ENCODE assay signal across 26 cellular contexts in the genomic region with DNA sequence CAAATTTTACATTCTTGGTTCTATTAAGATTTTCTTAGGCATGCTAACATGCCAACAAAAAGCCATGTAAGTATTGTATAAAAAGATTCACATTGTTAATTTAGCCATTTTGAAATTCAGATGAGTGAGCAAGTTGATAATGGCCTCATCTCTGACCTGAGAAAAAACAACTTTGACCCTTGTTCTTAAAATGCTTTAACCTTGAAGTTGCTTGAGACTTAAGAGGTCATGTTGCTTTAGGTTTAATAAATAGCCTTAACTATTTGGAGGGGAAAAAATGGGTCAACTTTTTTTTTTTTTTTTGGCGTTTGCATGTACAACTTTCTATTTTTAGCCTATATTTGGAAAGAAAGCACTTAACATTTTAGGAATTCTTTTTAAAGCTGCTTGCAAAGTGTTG. TPM values are rescaled to one million over a fixed set of nuclear protein-coding genes. Genes with fewer than 3 reads are reported as not detected.
A peak's percentile ranks its signal among the peaks of the same experiment; 100 is the strongest.
DNase-seq lines count a peak whose midpoint lies in the region; ATAC-seq and TF ChIP-seq lines count a peak whose summit lies in the region.
"Had no signal": no experiment of that assay in that cellular context is flagged by ENCODE, and none has a peak within 500 bp of the region (broad histone marks: within the 10 kb centered on the region; RNA-seq: fewer than 3 reads in every experiment).

No MANE protein-coding gene starts in this region.

- no peak for TF ChIP-seq EP300 in upper lobe of left lung (IDR thresholded peaks at IDR 0.05)

- H3K4me1 Mint-ChIP-seq in activated CD4-positive, alpha-beta T cell treated with anti-CD3 and anti-CD28 coated beads, Interleukin-2, amount 10 ng/mL, durations not matched to agents 24 days and 14 days, result peaks cover 37% of the 10 kb centered on the region
- H3K4me1 Mint-ChIP-seq in CD4-positive, alpha-beta T cell (ENCODE audit: low read depth), result peaks cover 58% of the 10 kb centered on the region
- H3K4me1 Mint-ChIP-seq in chondrocyte (ENCODE audit: low read depth) (peaks cover 74% of the 10 kb centered on the region), glutamatergic neuron (ENCODE audit: low read depth, unreplicated experiment) (peaks cover 17% of the 10 kb centered on the region)

- peaks cover 95% of the 10 kb centered on the region for H4K20me1 ChIP-seq in OCI-LY7 (ENCODE audit: insufficient read depth, low read length)

- no peak for TF ChIP-seq POLR2A in upper lobe of left lung (IDR thresholded peaks at IDR 0.05)

- no peak for DNase-seq in activated CD4-positive, alpha-beta T cell treated with anti-CD3 and anti-CD28 coated beads, Interleukin-2, amount 10 ng/mL, durations not matched to agents 24 days and 14 days
- DNase-seq in activated CD4-positive, alpha-beta T cell treated with anti-CD3 and anti-CD28 coated beads for 48 hours, result no peak
- DNase-seq in CD4-positive, alpha-beta T cell, result no peak
- peak; percentile 34 for DNase-seq in OCI-LY7 (ENCODE audit: low spot score)
- no peak for DNase-seq in chondrocyte (ENCODE audit: low spot score)
- DNase-seq in upper lobe of left lung, result no peak
- no peak for DNase-seq in NCI-H2029 treated with DMSO at 0.1 percent for 48 hours (lab: John Stamatoyannopoulos, UW)
- no peak for DNase-seq in glutamatergic neuron
- DNase-seq: 8988T; adrenal gland; AML-193; CD8-positive, alpha-beta T cell; colonic mucosa; DMS153; effector memory CD8-positive, alpha-beta T cell; foreskin keratinocyte; GDM1; mesenchymal stem cell; NCI-H1092; NCI-H187; NCI-H748 treated with DMSO at 0.1 percent for 48 hours; occipital lobe; SK-N-SH had no signal

- intact Hi-C loops in activated CD4-positive, alpha-beta T cell treated with anti-CD3 and anti-CD28 coated beads, Interleukin-2, amount 10 ng/mL, durations not matched to agents 24 days and 14 days (cut with micrococcal nuclease), result no loop called here
- intact Hi-C loops in CD4-positive, alpha-beta T cell (cut with DNase I, micrococcal nuclease), result no loop called here
- intact Hi-C loops in OCI-LY7 (cut with micrococcal nuclease; ENCODE audit: unreplicated experiment), result no loop called here

- 6 to 23% methylated on average over 1 of the region's 1 CpG for WGBS in upper lobe of left lung, 2 donors

- no peaks in the 10 kb centered on the region for H3K27me3 Mint-ChIP-seq in activated CD4-positive, alpha-beta T cell treated with anti-CD3 and anti-CD28 coated beads, Interleukin-2, amount 10 ng/mL, durations not matched to agents 24 days and 14 days
- H3K27me3 Mint-ChIP-seq in CD4-positive, alpha-beta T cell, result no peaks in the 10 kb centered on the region
- H3K27me3 Mint-ChIP-seq in chondrocyte (ENCODE audit: low read depth) (no peaks in the 10 kb centered on the region), glutamatergic neuron (ENCODE audit: unreplicated experiment) (peaks cover 5% of the 10 kb centered on the region)
- H3K27me3 Mint-ChIP-seq: effector memory CD8-positive, alpha-beta T cell had no signal

- no peak for ATAC-seq in CD4-positive, alpha-beta T cell (ENCODE audit: poor library complexity)
- no peak for ATAC-seq in upper lobe of left lung (ENCODE audit: low FRiP score in 2 of 2)
- ATAC-seq: CD8-positive, alpha-beta T cell; effector memory CD8-positive, alpha-beta T cell; esophagus mucosa; foreskin keratinocyte had no signal

- H3K36me3 ChIP-seq in OCI-LY7 (ENCODE audit: insufficient read depth, low read length) (peaks cover 97% of the 10 kb centered on the region), upper lobe of left lung (peaks cover 0 to 62% (median 8%) of the 10 kb centered on the region in 4 donors)
- H3K36me3 ChIP-seq: colonic mucosa had no signal

- no peaks in the 10 kb centered on the region for H3K9me3 ChIP-seq in CD4-positive, alpha-beta T cell (ENCODE audit: control insufficient read depth, low read length)
- H3K9me3 ChIP-seq in OCI-LY7 (ENCODE audit: low read length) (no peaks in the 10 kb centered on the region), upper lobe of left lung (no peaks in the 10 kb centered on the region)
- H3K9me3 ChIP-seq: adrenal gland, colonic mucosa, SK-N-SH had no signal

- no peak overlapping the region for H3K27ac ChIP-seq in CD4-positive, alpha-beta T cell (ENCODE audit: low read depth, low read length)
- peak overlapping the region; percentile 0 for H3K27ac ChIP-seq in OCI-LY7 (ENCODE audit: low read depth, low read length, poor library complexity, severe bottlenecking)
- no peak overlapping the region for H3K27ac ChIP-seq in upper lobe of left lung
- H3K27ac ChIP-seq: adrenal gland, colonic mucosa, foreskin keratinocyte, RWPE1 had no signal

- H3K27me3 ChIP-seq in CD4-positive, alpha-beta T cell (ENCODE audit: control insufficient read depth, insufficient read depth, low read length), result no peaks in the 10 kb centered on the region
- H3K27me3 ChIP-seq in upper lobe of left lung, result no peaks in the 10 kb centered on the region
- H3K27me3 ChIP-seq: adrenal gland, colonic mucosa, foreskin keratinocyte had no signal

- H3K4me3 Mint-ChIP-seq in activated CD4-positive, alpha-beta T cell treated with anti-CD3 and anti-CD28 coated beads, Interleukin-2, amount 10 ng/mL, durations not matched to agents 24 days and 14 days, result peak overlapping the region; percentile 38
- peak overlapping the region; percentile 35 for H3K4me3 Mint-ChIP-seq in CD4-positive, alpha-beta T cell
- peak overlapping the region; percentile 25 for H3K4me3 Mint-ChIP-seq in chondrocyte (ENCODE audit: unreplicated experiment)
- no peak overlapping the region for H3K4me3 Mint-ChIP-seq in glutamatergic neuron (ENCODE audit: unreplicated experiment)
- H3K4me3 Mint-ChIP-seq: CD8-positive, alpha-beta T cell; effector memory CD8-positive, alpha-beta T cell; T-helper 2 cell treated with Interferon-gamma antibody and Interleukin-4, amounts not matched to agents 5 μg/mL and 100 μg/mL, for 36 hours had no signal

- H3K27ac Mint-ChIP-seq in activated CD4-positive, alpha-beta T cell treated with anti-CD3 and anti-CD28 coated beads, Interleukin-2, amount 10 ng/mL, durations not matched to agents 24 days and 14 days, result no peak overlapping the region
- no peak overlapping the region for H3K27ac Mint-ChIP-seq in CD4-positive, alpha-beta T cell
- peak overlapping the region; percentile 64 for H3K27ac Mint-ChIP-seq in chondrocyte (ENCODE audit: unreplicated experiment)
- no peak overlapping the region for H3K27ac Mint-ChIP-seq in glutamatergic neuron (ENCODE audit: unreplicated experiment)
- H3K27ac Mint-ChIP-seq: CD8-positive, alpha-beta T cell; effector memory CD8-positive, alpha-beta T cell; T-helper 2 cell treated with Interferon-gamma antibody and Interleukin-4, amounts not matched to agents 5 μg/mL and 100 μg/mL, for 36 hours had no signal

- H2AFZ ChIP-seq in OCI-LY7 (ENCODE audit: low read length), result no peak overlapping the region

- CTCF ChIA-PET in CD4-positive, alpha-beta T cell (lab: Charles Lee), result no interaction called here
- CTCF ChIA-PET in OCI-LY7 (lab: Charles Lee; ENCODE audit: unreplicated experiment), result no interaction called here

- BruUV-seq in OCI-LY7 (replicated peaks; lab: Mats Ljungman, UMichigan), result TSS peak; percentile 0

- no peak overlapping the region for H3K4me3 ChIP-seq in OCI-LY7 (ENCODE audit: low read depth, low read length, poor library complexity, severe bottlenecking)
- no peak overlapping the region for H3K4me3 ChIP-seq in upper lobe of left lung
- H3K4me3 ChIP-seq: adrenal gland, colonic mucosa had no signal

- peaks cover 83% of the 10 kb centered on the region for H3K79me2 ChIP-seq in OCI-LY7 (ENCODE audit: insufficient read depth, low read depth, low read length)

- H3K9me3 Mint-ChIP-seq in activated CD4-positive, alpha-beta T cell treated with anti-CD3 and anti-CD28 coated beads, Interleukin-2, amount 10 ng/mL, durations not matched to agents 24 days and 14 days, result no peaks in the 10 kb centered on the region
- no peaks in the 10 kb centered on the region for H3K9me3 Mint-ChIP-seq in CD4-positive, alpha-beta T cell
- H3K9me3 Mint-ChIP-seq in chondrocyte (ENCODE audit: low read depth) (no peaks in the 10 kb centered on the region), glutamatergic neuron (ENCODE audit: unreplicated experiment) (peaks cover 9% of the 10 kb centered on the region)
- H3K9me3 Mint-ChIP-seq: CD8-positive, alpha-beta T cell; effector memory CD8-positive, alpha-beta T cell; T-helper 2 cell treated with Interferon-gamma antibody and Interleukin-4, amounts not matched to agents 5 μg/mL and 100 μg/mL, for 36 hours had no signal

- H3K9me2 ChIP-seq in OCI-LY7 (ENCODE audit: insufficient read depth, low read length), result no peaks in the 10 kb centered on the region
- H3K9me2 ChIP-seq: SK-N-SH had no signal

- TF ChIP-seq CTCF in CD4-positive, alpha-beta T cell (IDR thresholded peaks at IDR 0.05), result no peak
- no peak for TF ChIP-seq CTCF in OCI-LY7 (conservative IDR thresholded peaks at IDR 0.05; ENCODE audit: low read length)
- no peak for TF ChIP-seq CTCF in chondrocyte (IDR thresholded peaks at IDR 0.05)
- no peak for TF ChIP-seq CTCF in upper lobe of left lung (IDR thresholded peaks at IDR 0.05)
- TF ChIP-seq CTCF in glutamatergic neuron (IDR thresholded peaks at IDR 0.05; ENCODE audit: partially characterized antibody, unreplicated experiment), result no peak

- H3K36me3 Mint-ChIP-seq in activated CD4-positive, alpha-beta T cell treated with anti-CD3 and anti-CD28 coated beads, Interleukin-2, amount 10 ng/mL, durations not matched to agents 24 days and 14 days (ENCODE audit: low read depth), result peaks cover 91% of the 10 kb centered on the region
- H3K36me3 Mint-ChIP-seq in CD4-positive, alpha-beta T cell (ENCODE audit: low read depth), result peaks cover 79% of the 10 kb centered on the region
- peaks cover 23% of the 10 kb centered on the region for H3K36me3 Mint-ChIP-seq in chondrocyte (ENCODE audit: low read depth)
- no peaks in the 10 kb centered on the region for H3K36me3 Mint-ChIP-seq in glutamatergic neuron (ENCODE audit: unreplicated experiment)

- POLR2A ChIA-PET in CD4-positive, alpha-beta T cell (lab: Charles Lee), result no interaction called here
- POLR2A ChIA-PET in OCI-LY7 (lab: Charles Lee), result interaction anchor here (0.9 to 5.1 kb wide), 9 partner anchors 12 to 951 kb away, joined by 3 to 27 read pairs (median 4); no protein-coding TSS in a partner anchor

- H3K4me1 ChIP-seq in OCI-LY7 (ENCODE audit: insufficient read depth, low read length, poor library complexity, severe bottlenecking), result peaks cover 89% of the 10 kb centered on the region
- peaks cover 21 to 37% (median 30%) of the 10 kb centered on the region in 4 donors for H3K4me1 ChIP-seq in upper lobe of left lung

- peak overlapping the region; percentile 3 for H3K4me2 ChIP-seq in OCI-LY7 (ENCODE audit: low read length)
- H3K4me2 ChIP-seq: SK-N-SH had no signal

RNA-seq across cellular contexts. Expression of gene MIR17HG, which starts 6.0 kb away (rescaled TPM):
- 52.9 and 55.3 TPM in 2 replicates for total RNA-seq in activated CD4-positive, alpha-beta T cell treated with anti-CD3 and anti-CD28 coated beads, Interleukin-2, amount 10 ng/mL, durations not matched to agents 24 days and 14 days
- 1 to 10 TPM; 6.0 to 6.6 TPM for total RNA-seq in CD4-positive, alpha-beta T cell
- 175 and 242 TPM in 2 replicates for total RNA-seq in OCI-LY7 (2014; rRNA removed; shearing (Covaris generic))
- total RNA-seq in OCI-LY7 (2022) (199 and 229 TPM in 2 replicates), chondrocyte (0.74 to 2.4 TPM (median 0.82 TPM) in 3 replicates), upper lobe of left lung (1 to 10 TPM in 5 of 6 donors, not detected in 1; 3.1 to 4.5 (median 4.2) TPM), glutamatergic neuron (ENCODE audit: unreplicated experiment) (14.5 TPM)

RNA-seq across cellular contexts. Expression of gene GPC5, which starts 44.9 kb away (rescaled TPM):
- total RNA-seq in activated CD4-positive, alpha-beta T cell treated with anti-CD3 and anti-CD28 coated beads, Interleukin-2, amount 10 ng/mL, durations not matched to agents 24 days and 14 days, result 0.07 TPM in 1 of 2 replicates, not detected in the other
- not detected for total RNA-seq in CD4-positive, alpha-beta T cell
- total RNA-seq in OCI-LY7 (2014; rRNA removed; shearing (Covaris generic)), result 1.7 and 2.4 TPM in 2 replicates
- total RNA-seq in OCI-LY7 (2022) (not detected in 2 replicates), chondrocyte (0.90 to 6.7 TPM (median 0.99 TPM) in 3 replicates), upper lobe of left lung (10 to 100 TPM in 4 of 6 donors, 1 to 10 TPM in 2; 7.6 to 51.4 (median 12.8) TPM), glutamatergic neuron (ENCODE audit: unreplicated experiment) (10.2 TPM)
- total RNA-seq: esophagus mucosa had no signal
